8 cellular contexts compared by ENCODE assay signal in genomic region chr1:228275435-228276342, GRCh38.
DNase-seq lines count a peak whose midpoint lies in the region; ATAC-seq and TF ChIP-seq lines count a peak whose summit lies in the region.

No MANE protein-coding gene starts in this region.

- H3K27me3 Mint-ChIP-seq in H9 (ENCODE audit: low read depth), result peaks cover 8% of the 10 kb centered on the region
- no peaks in the 10 kb centered on the region for H3K27me3 Mint-ChIP-seq in activated CD8-positive, alpha-beta T cell treated with anti-CD3 and anti-CD28 coated beads for 36 hours

- TF ChIP-seq CTCF in H9 (conservative IDR thresholded peaks at IDR 0.05), result no peak
- no peak for TF ChIP-seq CTCF in activated CD8-positive, alpha-beta T cell treated with anti-CD3 and anti-CD28 coated beads for 36 hours (IDR thresholded peaks at IDR 0.05)
- no peak for TF ChIP-seq CTCF in right lobe of liver (IDR thresholded peaks at IDR 0.05)

- H2BK12ac ChIP-seq in H9 (ENCODE audit: insufficient read length, low read depth, low read length), result no peak overlapping the region

- H3K9me3 Mint-ChIP-seq in H9, result no peaks in the 10 kb centered on the region
- H3K9me3 Mint-ChIP-seq in activated CD8-positive, alpha-beta T cell treated with anti-CD3 and anti-CD28 coated beads for 36 hours, result no peaks in the 10 kb centered on the region

- H3K4me3 ChIP-seq in right lobe of liver, result peak overlapping the region; percentile 40 to 50 (median 41)

- H3K23me2 ChIP-seq in H9 (ENCODE audit: insufficient read length, low read depth, low read length, poor library complexity, severe bottlenecking), result peaks cover 6% of the 10 kb centered on the region

- H4K91ac ChIP-seq in H9 (ENCODE audit: insufficient read length, low read depth, low read length), result no peak overlapping the region

- CTCF ChIA-PET in activated CD8-positive, alpha-beta T cell treated with anti-CD3 and anti-CD28 coated beads for 36 hours (lab: Charles Lee), result interaction anchor here (1.1 to 1.3 kb wide), 2 partner anchors 13 to 62 kb away, joined by 3 read pairs; no protein-coding TSS in a partner anchor

- H3K4me2 ChIP-seq in H9 (ENCODE audit: insufficient read depth, insufficient read length, low read length), result peak overlapping the region; percentile 37

- no peak overlapping the region for H3K27ac ChIP-seq in H9 (ENCODE audit: insufficient read length, low read depth, low read length)
- no peak overlapping the region for H3K27ac ChIP-seq in right lobe of liver

- no peak overlapping the region for H3K27ac Mint-ChIP-seq in H9
- no peak overlapping the region for H3K27ac Mint-ChIP-seq in activated CD8-positive, alpha-beta T cell treated with anti-CD3 and anti-CD28 coated beads for 36 hours

- no peaks in the 10 kb centered on the region for H4K20me1 ChIP-seq in H9 (ENCODE audit: control insufficient read depth, insufficient read depth, insufficient read length)

- H3K79me1 ChIP-seq in H9 (ENCODE audit: insufficient read depth, low read depth, low read length, poor library complexity, severe bottlenecking), result no peaks in the 10 kb centered on the region

- TF ChIP-seq POLR2A in right lobe of liver (IDR thresholded peaks at IDR 0.05), result no peak

- H3K36me3 Mint-ChIP-seq in H9 (ENCODE audit: insufficient read depth in 1 of 3, low read depth in 3 of 3), result peaks cover 6 to 21% (median 14%) of the 10 kb centered on the region in 3 experiments
- no peaks in the 10 kb centered on the region for H3K36me3 Mint-ChIP-seq in activated CD8-positive, alpha-beta T cell treated with anti-CD3 and anti-CD28 coated beads for 36 hours (ENCODE audit: low read depth)

- H3K9me3 ChIP-seq in H9 (ENCODE audit: control insufficient read depth, low read depth, low read length) (no peaks in the 10 kb centered on the region), right lobe of liver (no peaks in the 10 kb centered on the region)

- POLR2A ChIA-PET in activated CD8-positive, alpha-beta T cell treated with anti-CD3 and anti-CD28 coated beads for 36 hours (lab: Charles Lee), result interaction anchor here (1.1 to 1.7 kb wide), 2 partner anchors 13 to 110 kb away, joined by 3 to 5 read pairs; no protein-coding TSS in a partner anchor

- no peak overlapping the region for H2AK5ac ChIP-seq in H9 (ENCODE audit: insufficient read length, low read length)

- no peak overlapping the region for H3K14ac ChIP-seq in H9 (ENCODE audit: insufficient read depth, low read length)

- no peak overlapping the region for H2BK5ac ChIP-seq in H9 (ENCODE audit: insufficient read length, low read length)

- no peak overlapping the region for H3T11ph ChIP-seq in H9 (ENCODE audit: low read length)

- intact Hi-C loops in activated CD8-positive, alpha-beta T cell treated with anti-CD3 and anti-CD28 coated beads for 36 hours (cut with micrococcal nuclease), result no loop called here
- intact Hi-C loops in right lobe of liver (cut with DNase I), result no loop called here

- no peak overlapping the region for H4K5ac ChIP-seq in H9 (ENCODE audit: insufficient read length, low read depth, low read length)

- H3K23ac ChIP-seq in H9 (ENCODE audit: insufficient read length, low read depth, low read length), result no peak overlapping the region

- no peak overlapping the region for H4K8ac ChIP-seq in H9 (replicated peaks; ENCODE audit: insufficient read length, low read depth, low read length)

- H2BK120ac ChIP-seq in H9 (ENCODE audit: low read depth, low read length, poor library complexity, severe bottlenecking), result no peak overlapping the region

- H3K56ac ChIP-seq in H9 (ENCODE audit: insufficient read length, low read depth, low read length), result no peak overlapping the region

- H3K18ac ChIP-seq in H9 (ENCODE audit: insufficient read length, low read depth, low read length), result no peak overlapping the region

- H2AFZ ChIP-seq in H9 (ENCODE audit: low read length), result no peak overlapping the region

- no peaks in the 10 kb centered on the region for H3K27me3 ChIP-seq in H9 (ENCODE audit: insufficient read depth, low read length)
- H3K27me3 ChIP-seq in right lobe of liver, result no peaks in the 10 kb centered on the region

- H3K9ac ChIP-seq in H9 (ENCODE audit: extremely low read depth, insufficient read length, low read length), result no peak overlapping the region

- H3K36me3 ChIP-seq in right lobe of liver, result no peaks in the 10 kb centered on the region

- no peaks in the 10 kb centered on the region for H3K79me2 ChIP-seq in H9 (ENCODE audit: insufficient read depth, low read length)

- H3K4me1 Mint-ChIP-seq in H9, result peaks cover 2 to 3% of the 10 kb centered on the region in 2 experiments; a peak in 2 of 4 replicates
- peaks cover 6% of the 10 kb centered on the region for H3K4me1 Mint-ChIP-seq in activated CD8-positive, alpha-beta T cell treated with anti-CD3 and anti-CD28 coated beads for 36 hours (ENCODE audit: low read depth)

- peak; percentile 18 for DNase-seq in COLO829 (ENCODE audit: low spot score)
- DNase-seq in H9, result peak; percentile 95
- peak; percentile 28 for DNase-seq in NCI-H146 treated with DMSO at 0.1 percent for 48 hours (lab: John Stamatoyannopoulos, UW; ENCODE audit: unreplicated experiment)
- DNase-seq in activated CD8-positive, alpha-beta T cell treated with anti-CD3 and anti-CD28 coated beads for 36 hours, result peak; percentile 94
- peak; percentile 92 for DNase-seq in ecto neural progenitor cell (ENCODE audit: low spot score)
- DNase-seq in right lobe of liver, result peak; percentile 76 to 83 (median 83)
- DNase-seq in stimulated activated CD4-positive, alpha-beta T cell treated with anti-CD3 and anti-CD28 coated beads, Interleukin-1b, Interleukin-23, amount 100 ng/mL, for 48 hours, result peak; percentile 88

- H2BK15ac ChIP-seq in H9 (ENCODE audit: low read depth, low read length), result no peak overlapping the region

- peak overlapping the region; percentile 60 to 76 for H3K4me3 Mint-ChIP-seq in H9
- H3K4me3 Mint-ChIP-seq in activated CD8-positive, alpha-beta T cell treated with anti-CD3 and anti-CD28 coated beads for 36 hours, result peak overlapping the region; percentile 72

- peak; percentile 98 for ATAC-seq in activated CD8-positive, alpha-beta T cell treated with anti-CD3 and anti-CD28 coated beads for 36 hours
- ATAC-seq in right lobe of liver (peak; percentile 82 to 94 (median 87)), GM21737 (IDR thresholded peaks at IDR 0.05; ENCODE audit: unreplicated experiment) (no peak)

- no peak overlapping the region for H3K4ac ChIP-seq in H9 (ENCODE audit: low read depth, low read length)

- no CpG with 5 or more reads among the region's 73 CpGs for WGBS in H9 (ENCODE audit: extremely low coverage, insufficient read length, low lambda C conversion rate)
- WGBS in right lobe of liver (ENCODE audit: insufficient coverage, low coverage, low lambda C conversion rate, missing lambda C conversion rate), result 3% methylated on average over 31 of the region's 73 CpGs

- no peak overlapping the region for H2BK20ac ChIP-seq in H9 (ENCODE audit: low read depth, low read length, poor library complexity, severe bottlenecking)

- H3K4me1 ChIP-seq in H9 (ENCODE audit: insufficient read depth, low read length), result no peaks in the 10 kb centered on the region
- H3K4me1 ChIP-seq in right lobe of liver, result no peaks in the 10 kb centered on the region

Comparison
In these comparisons a context has a peak if more than half of its experiments do, and no peak if none do; other contexts are left out.
1. DNase-seq: peak in every context shown above with its lines; median percentile 95 in H9; 94 in activated CD8-positive, alpha-beta T cell treated with anti-CD3 and anti-CD28 coated beads for 36 hours; 92 in ecto neural progenitor cell; 88 in stimulated activated CD4-positive, alpha-beta T cell treated with anti-CD3 and anti-CD28 coated beads, Interleukin-1b, Interleukin-23, amount 100 ng/mL, for 48 hours; 83 in right lobe of liver; 28 in NCI-H146 treated with DMSO at 0.1 percent for 48 hours; 18 in COLO829.